In the genomic region with DNA sequence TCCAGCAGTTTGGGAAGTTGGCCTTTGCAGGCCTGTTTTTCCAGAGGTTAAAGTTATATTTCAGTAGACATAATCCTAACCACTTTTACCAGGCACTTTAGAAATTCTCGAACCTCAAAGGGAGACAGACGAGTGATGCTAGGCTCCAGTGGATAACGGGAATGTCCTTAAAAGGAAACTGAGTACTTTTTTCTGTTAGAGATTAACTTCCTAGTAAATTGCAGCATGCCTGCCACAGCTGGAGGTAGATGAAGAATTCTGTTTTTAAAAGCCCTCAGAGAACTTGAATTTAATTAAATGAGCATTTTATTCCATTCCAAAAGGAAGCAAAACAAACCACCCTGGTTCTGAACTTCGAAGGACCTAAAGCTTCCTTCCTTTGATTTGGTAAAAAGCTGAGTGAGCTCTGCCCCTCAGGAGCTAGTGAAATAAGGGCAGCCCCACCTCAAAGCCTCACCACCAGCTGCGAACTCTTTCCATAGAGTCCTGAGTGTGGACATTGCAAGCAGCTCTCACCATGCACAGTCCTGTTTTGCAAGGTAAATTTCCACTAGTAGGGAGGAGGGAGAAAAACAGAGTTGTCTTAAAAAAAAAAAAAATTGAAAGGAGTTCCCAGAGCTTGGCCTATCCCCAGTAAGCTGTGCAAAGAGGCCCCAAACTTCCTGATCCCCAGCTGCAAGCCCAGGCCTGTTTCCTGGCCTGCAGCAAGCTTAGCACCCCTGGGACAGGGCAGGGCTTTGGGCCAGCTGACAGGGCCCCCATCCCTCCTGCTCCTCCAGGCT, we compare ENCODE assay signal across 8 cellular contexts. TPM values are rescaled to one million over a fixed set of nuclear protein-coding genes. Genes with fewer than 3 reads are reported as not detected.
DNase-seq lines count a peak whose midpoint lies in the region; ATAC-seq and TF ChIP-seq lines count a peak whose summit lies in the region.

No MANE protein-coding gene starts in this region.

- H3K36me3 ChIP-seq in RWPE2 (ENCODE audit: low read depth) (no peaks in the 10 kb centered on the region), heart left ventricle (no peaks in the 10 kb centered on the region), skeletal muscle tissue (ENCODE audit: control insufficient read depth in 3 of 3, insufficient read depth in 3 of 3, low read length in 3 of 3) (no peaks in the 10 kb centered on the region), MG63 (no peaks in the 10 kb centered on the region)

- H3K9me3 ChIP-seq in RWPE2 (ENCODE audit: severe bottlenecking) (no peaks in the 10 kb centered on the region), heart left ventricle (no peaks in the 10 kb centered on the region), skeletal muscle tissue (ENCODE audit: control insufficient read depth in 3 of 3, low read length in 3 of 3) (no peaks in the 10 kb centered on the region), MG63 (no peaks in the 10 kb centered on the region)

- TF ChIP-seq CTCF in RWPE2 (IDR thresholded peaks at IDR 0.05; ENCODE audit: poor library complexity, severe bottlenecking) = no peak
- no peak for TF ChIP-seq CTCF in heart left ventricle (IDR thresholded peaks at IDR 0.05)

- H3K27me3 ChIP-seq in RWPE2 (ENCODE audit: insufficient read depth, poor library complexity, severe bottlenecking) = no peaks in the 10 kb centered on the region
- peaks cover 0 to 9% (median 0%) of the 10 kb centered on the region in 9 donors for H3K27me3 ChIP-seq in heart left ventricle
- peaks cover 0 to 17% (median 0%) of the 10 kb centered on the region in 3 donors for H3K27me3 ChIP-seq in skeletal muscle tissue (ENCODE audit: control insufficient read depth in 3 of 3, insufficient read depth in 3 of 3, low read length in 3 of 3)
- H3K27me3 ChIP-seq in MG63 = peaks cover 17% of the 10 kb centered on the region

- no peak overlapping the region for H3K9ac ChIP-seq in skeletal muscle tissue (ENCODE audit: low read depth in 1 of 3, low read length in 3 of 3)

- WGBS in heart left ventricle, 4 donors = 22 to 45% (median 35%) methylated on average over 5 of the region's 5 CpGs

- intact Hi-C loops in heart left ventricle (cut with DNase I) = loop anchor here in 1 of 10 donors (10.0 kb wide), 1 partner anchor 393 kb away; the partner anchor contains the start of gene RBL2

- H3K4me1 ChIP-seq in RWPE2 (ENCODE audit: insufficient read depth, poor library complexity, severe bottlenecking) (peaks cover 29% of the 10 kb centered on the region), heart left ventricle (peaks cover 0 to 41% (median 21%) of the 10 kb centered on the region in 12 donors), skeletal muscle tissue (ENCODE audit: control insufficient read depth in 3 of 3, insufficient read depth in 3 of 3, low read length in 3 of 3) (peaks cover 4 to 18% (median 6%) of the 10 kb centered on the region in 3 donors)

- H3K27ac ChIP-seq in RWPE2 (ENCODE audit: poor library complexity, severe bottlenecking) = peak overlapping the region; percentile 46
- peak overlapping the region; percentile 35 to 88 (median 80) for H3K27ac ChIP-seq in heart left ventricle
- H3K27ac ChIP-seq in skeletal muscle tissue (ENCODE audit: low read depth, low read length) = peak overlapping the region; percentile 12

- TF ChIP-seq POLR2A in heart left ventricle (IDR thresholded peaks at IDR 0.05) = no peak

- DNase-seq in RWPE2 (ENCODE audit: low spot score) = peak; percentile 82
- peak; percentile 84 to 90 (median 88) for DNase-seq in heart left ventricle
- no peak for DNase-seq in effector CD8-positive, alpha-beta T cell (lab: John Stamatoyannopoulos, UW)
- DNase-seq in NCI-H2227 treated with DMSO at 0.1 percent for 48 hours (lab: John Stamatoyannopoulos, UW) = no peak
- no peak for DNase-seq in MG63

- no peak overlapping the region for H3K4me3 ChIP-seq in RWPE2 (ENCODE audit: severe bottlenecking)
- H3K4me3 ChIP-seq in heart left ventricle = peak overlapping the region in 8 of 12 donors; percentile 20 to 53 (median 40)
- peak overlapping the region in 2 of 3 donors; percentile 35 to 43 for H3K4me3 ChIP-seq in skeletal muscle tissue (ENCODE audit: low read length in 3 of 3)
- H3K4me3 ChIP-seq in MG63 = no peak overlapping the region

- peak; percentile 54 for ATAC-seq in GM21381 (IDR thresholded peaks at IDR 0.05; ENCODE audit: unreplicated experiment)
- peak; percentile 96 for ATAC-seq in RWPE2 (ENCODE audit: low read depth)
- ATAC-seq in heart left ventricle = peak; percentile 78 to 93 (median 87)
- ATAC-seq in GM21360 (IDR thresholded peaks at IDR 0.05; ENCODE audit: unreplicated experiment) = no peak

RNA-seq across cellular contexts. Expression of gene CHD9NB, which starts 11.3 kb away (rescaled TPM):
- 1 to 10 TPM in 1 of 9 donors, under 1 TPM in 7, not detected in 1; 0.39 to 2.3 (median 0.65) TPM for total RNA-seq in heart left ventricle
- under 1 TPM; 0.21 to 0.76 TPM for polyA plus RNA-seq in heart left ventricle
- total RNA-seq in skeletal muscle tissue = 0.52 TPM
- 0.27 and 2.6 TPM in 2 replicates for total RNA-seq in MG63 (2014; rRNA removed; shearing (Covaris generic); ENCODE audit: low replicate concordance)

RNA-seq across cellular contexts. Expression of gene CHD9, which starts 13.4 kb away (rescaled TPM):
- 10 to 100 TPM; 37.9 to 56.2 (median 44.1) TPM for total RNA-seq in heart left ventricle
- polyA plus RNA-seq in heart left ventricle = 10 to 100 TPM; 11.8 to 13.1 TPM
- total RNA-seq in skeletal muscle tissue = 69.4 TPM
- 27.9 and 51.1 TPM in 2 replicates for total RNA-seq in MG63 (2014; rRNA removed; shearing (Covaris generic); ENCODE audit: low replicate concordance)

Comparison
In these comparisons a context has a peak if more than half of its experiments do, and no peak if none do; other contexts are left out.
1. DNase-seq: peak in RWPE2 (single experiment) and heart left ventricle (5 of 5); none in effector CD8-positive, alpha-beta T cell (single experiment), NCI-H2227 treated with DMSO at 0.1 percent for 48 hours (single experiment) and MG63 (single experiment).
2. H3K27ac ChIP-seq: peak in every context shown above with its lines; median percentile 80 in heart left ventricle; 46 in RWPE2; 12 in skeletal muscle tissue.
3. H3K4me3 ChIP-seq: peak in heart left ventricle (8 of 12) and skeletal muscle tissue (2 of 3); none in RWPE2 (single experiment) and MG63 (single experiment).